ENCODE assay signal across 15 cellular contexts in the genomic region with DNA sequence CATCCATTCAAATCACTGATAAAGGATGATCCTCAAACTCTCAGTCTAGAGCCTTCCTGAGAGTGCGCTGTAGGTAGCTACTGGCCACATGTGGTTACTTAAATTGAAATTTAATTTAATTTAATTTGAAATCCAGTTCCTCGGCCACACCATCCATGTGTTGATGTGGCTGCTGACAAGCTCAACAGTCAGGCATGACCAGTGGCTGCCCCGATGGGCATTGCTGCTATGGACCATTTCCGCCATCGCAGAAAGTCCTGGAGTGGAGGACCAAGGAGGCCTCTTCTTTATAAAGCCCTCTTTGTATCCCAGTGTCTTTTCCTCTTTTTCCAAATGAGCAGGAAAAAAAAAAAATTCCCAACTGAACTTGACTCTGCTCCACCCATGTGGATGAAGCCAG.
DNase-seq lines count a peak whose midpoint lies in the region; TF ChIP-seq lines count a peak whose summit lies in the region.
"Had no signal": no experiment of that assay in that cellular context is flagged by ENCODE, and none has a peak within 500 bp of the region (broad histone marks: within the 10 kb centered on the region; RNA-seq: fewer than 3 reads in every experiment).

No MANE protein-coding gene starts in this region.

- peak overlapping the region; percentile 98 for H3K27ac ChIP-seq in stomach smooth muscle (ENCODE audit: low read length)
- H3K27ac ChIP-seq: SK-N-MC had no signal

- H3K36me3 ChIP-seq in stomach smooth muscle (ENCODE audit: control insufficient read depth in 2 of 2, insufficient read depth in 2 of 2, low read length in 2 of 2): no peaks in the 10 kb centered on the region

- POLR2A ChIA-PET in activated CD4-positive, alpha-beta T cell treated with anti-CD3 and anti-CD28 coated beads, Interleukin-2, amount 10 ng/mL, durations not matched to agents 7 days and 5 days (lab: Charles Lee): no interaction called here

- peaks cover 6% of the 10 kb centered on the region for H3K36me3 Mint-ChIP-seq in activated CD4-positive, alpha-beta T cell treated with anti-CD3 and anti-CD28 coated beads, Interleukin-2, amount 10 ng/mL, durations not matched to agents 7 days and 5 days (ENCODE audit: low read depth)
- no peaks in the 10 kb centered on the region for H3K36me3 Mint-ChIP-seq in brain

- H3K27me3 Mint-ChIP-seq in activated CD4-positive, alpha-beta T cell treated with anti-CD3 and anti-CD28 coated beads, Interleukin-2, amount 10 ng/mL, durations not matched to agents 7 days and 5 days: no peaks in the 10 kb centered on the region
- peaks cover 2% of the 10 kb centered on the region for H3K27me3 Mint-ChIP-seq in brain
- H3K27me3 Mint-ChIP-seq: CD4-positive, alpha-beta T cell had no signal

- peaks cover 91% of the 10 kb centered on the region for H3K4me1 ChIP-seq in stomach smooth muscle (ENCODE audit: control insufficient read depth, insufficient read depth, low read length)

- no peak overlapping the region for H3K9ac ChIP-seq in stomach smooth muscle (ENCODE audit: low read length in 2 of 2)

- no peaks in the 10 kb centered on the region for H3K27me3 ChIP-seq in stomach smooth muscle (ENCODE audit: control insufficient read depth in 1 of 2, insufficient read depth in 2 of 2, low read length in 2 of 2)

- no peak overlapping the region for H3K4me3 Mint-ChIP-seq in activated CD4-positive, alpha-beta T cell treated with anti-CD3 and anti-CD28 coated beads, Interleukin-2, amount 10 ng/mL, durations not matched to agents 7 days and 5 days
- H3K4me3 Mint-ChIP-seq in brain: no peak overlapping the region
- H3K4me3 Mint-ChIP-seq: activated CD8-positive, alpha-beta T cell treated with anti-CD3 and anti-CD28 coated beads, Interleukin-2, amount 10 ng/mL, durations not matched to agents 7 days and 5 days; activated T-helper 1 cell treated with anti-CD3 and anti-CD28 coated beads, Interleukin-12 subunit alpha, Interleukin-12 subunit beta, Interleukin-2, Interleukin-4 antibody, amounts not matched to agents 30 ng/mL and 10 ng/mL and 1 ng/mL, durations not matched to agents 14 hours and 24 hours and 36 hours; CD4-positive, alpha-beta T cell had no signal

- no peaks in the 10 kb centered on the region for H3K9me3 Mint-ChIP-seq in activated CD4-positive, alpha-beta T cell treated with anti-CD3 and anti-CD28 coated beads, Interleukin-2, amount 10 ng/mL, durations not matched to agents 7 days and 5 days
- no peaks in the 10 kb centered on the region for H3K9me3 Mint-ChIP-seq in brain
- H3K9me3 Mint-ChIP-seq: activated T-helper 1 cell treated with anti-CD3 and anti-CD28 coated beads, Interleukin-12 subunit alpha, Interleukin-12 subunit beta, Interleukin-2, Interleukin-4 antibody, amounts not matched to agents 30 ng/mL and 10 ng/mL and 1 ng/mL, durations not matched to agents 14 hours and 24 hours and 36 hours; CD4-positive, alpha-beta T cell had no signal

- CTCF ChIA-PET in activated CD4-positive, alpha-beta T cell treated with anti-CD3 and anti-CD28 coated beads, Interleukin-2, amount 10 ng/mL, durations not matched to agents 7 days and 5 days (lab: Charles Lee): interaction anchor here (1.2 to 1.8 kb wide), 3 partner anchors 8 to 31 kb away, joined by 4 to 7 read pairs (median 4); no protein-coding TSS in a partner anchor

- H3K4me1 Mint-ChIP-seq in activated CD4-positive, alpha-beta T cell treated with anti-CD3 and anti-CD28 coated beads, Interleukin-2, amount 10 ng/mL, durations not matched to agents 7 days and 5 days: peaks cover 81% of the 10 kb centered on the region
- H3K4me1 Mint-ChIP-seq in brain: peaks cover 96% of the 10 kb centered on the region

- H3K9me3 ChIP-seq in stomach smooth muscle (ENCODE audit: control insufficient read depth in 2 of 2, low read length in 2 of 2): no peaks in the 10 kb centered on the region

- H3K27ac Mint-ChIP-seq in activated CD4-positive, alpha-beta T cell treated with anti-CD3 and anti-CD28 coated beads, Interleukin-2, amount 10 ng/mL, durations not matched to agents 7 days and 5 days: peak overlapping the region; percentile 75
- H3K27ac Mint-ChIP-seq in brain: peak overlapping the region in 4 of 5 experiments; percentile 21 to 91 (median 82)
- H3K27ac Mint-ChIP-seq: activated CD8-positive, alpha-beta T cell treated with anti-CD3 and anti-CD28 coated beads, Interleukin-2, amount 10 ng/mL, durations not matched to agents 7 days and 5 days; activated T-helper 1 cell treated with anti-CD3 and anti-CD28 coated beads, Interleukin-12 subunit alpha, Interleukin-12 subunit beta, Interleukin-2, Interleukin-4 antibody, amounts not matched to agents 30 ng/mL and 10 ng/mL and 1 ng/mL, durations not matched to agents 14 hours and 24 hours and 36 hours; CD4-positive, alpha-beta T cell had no signal

- TF ChIP-seq CTCF in brain (conservative IDR thresholded peaks at IDR 0.05): no peak

- peak overlapping the region in 1 of 2 donors; percentile 52 for H3K4me3 ChIP-seq in stomach smooth muscle (ENCODE audit: low read length in 2 of 2)
- H3K4me3 ChIP-seq: SK-N-MC had no signal

- no peak for DNase-seq in activated CD4-positive, alpha-beta T cell treated with anti-CD3 and anti-CD28 coated beads, Interleukin-2, amount 10 ng/mL, durations not matched to agents 7 days and 5 days
- no peak for DNase-seq in activated CD4-positive, alpha-beta T cell treated with anti-CD3 and anti-CD28 coated beads for 1 hour
- DNase-seq in mesenteric fat pad (ENCODE audit: low spot score) (peak; percentile 57), DMS 273 treated with DMSO at 0.1 percent for 48 hours (lab: John Stamatoyannopoulos, UW) (no peak), KG1 (lab: John Stamatoyannopoulos, UW) (no peak), NCI-H345 treated with DMSO at 0.1 percent for 48 hours (lab: John Stamatoyannopoulos, UW; ENCODE audit: unreplicated experiment) (no peak)
- DNase-seq: activated CD8-positive, alpha-beta T cell treated with anti-CD3 and anti-CD28 coated beads, Interleukin-2, amount 10 ng/mL, durations not matched to agents 7 days and 5 days; CD4-positive, alpha-beta T cell; mesendoderm; MV-4-11; trophoblast cell had no signal
